Comparison of ENCODE assay signal across 18 cellular contexts in genomic region chr1:31214316-31215082, GRCh38. TPM values are rescaled to one million over a fixed set of nuclear protein-coding genes. Genes with fewer than 3 reads are reported as not detected.
DNase-seq lines count a peak whose midpoint lies in the region; ATAC-seq and TF ChIP-seq lines count a peak whose summit lies in the region.
"Had no signal": no experiment of that assay in that cellular context is flagged by ENCODE, and none has a peak within 500 bp of the region (broad histone marks: within the 10 kb centered on the region; RNA-seq: fewer than 3 reads in every experiment).

No MANE protein-coding gene starts in this region.

- ATAC-seq in HG03095 (IDR thresholded peaks at IDR 0.05; ENCODE audit: unreplicated experiment), result no peak
- ATAC-seq in natural killer cell treated with Interleukin-12 subunit alpha and Interleukin-12 subunit beta and Interleukin-15 and Interleukin-18, amount 100 ng/mL, for 72 hours, result no peak
- ATAC-seq: foreskin keratinocyte, left colon had no signal

- H3K23ac ChIP-seq in trophoblast cell (ENCODE audit: low read length), result no peak overlapping the region

- H3K79me1 ChIP-seq in trophoblast cell (ENCODE audit: low read length), result no peaks in the 10 kb centered on the region

- no peak overlapping the region for H2BK5ac ChIP-seq in trophoblast cell (ENCODE audit: low read depth, low read length, poor library complexity)

- DNase-seq in SK-N-SH (no peak), erythroblast (lab: John Stamatoyannopoulos, UW) (peak; percentile 13 to 24), trophoblast cell (peak; percentile 5 to 35)
- DNase-seq in activated T-cell treated with anti-CD3 and anti-CD28 coated beads, Interleukin-2, amount 50 U/mL, for 1 hour, result no peak
- no peak for DNase-seq in natural killer cell treated with Interleukin-12 subunit alpha and Interleukin-12 subunit beta and Interleukin-15 and Interleukin-18, amount 100 ng/mL, for 72 hours (ENCODE audit: low spot score)
- DNase-seq: activated gamma-delta T cell treated with Interleukin-2 at 50 U/mL for 16 hours, cerebellar nuclear complex, foreskin keratinocyte, GDM1, Kasumi-1, left colon, NCI-H748 treated with DMSO at 0.1 percent for 48 hours, spleen, testis had no signal

- H4K12ac ChIP-seq in trophoblast cell (ENCODE audit: low read depth, low read length), result no peak overlapping the region

- H3K4me1 ChIP-seq in HEK293 (ENCODE audit: control insufficient read depth, insufficient read depth, low read length) (no peaks in the 10 kb centered on the region), SK-N-SH (ENCODE audit: control insufficient read depth in 1 of 2, insufficient read depth in 2 of 2, low read depth in 1 of 2, low read length in 1 of 2) (peaks cover 0 to 35% of the 10 kb centered on the region in 2 experiments; a peak in 2 of 4 replicates), trophoblast cell (ENCODE audit: control insufficient read depth in 1 of 2, insufficient read depth in 2 of 2, low read length in 2 of 2) (peaks cover 6 to 9% of the 10 kb centered on the region in 2 experiments)
- H3K4me1 ChIP-seq: foreskin keratinocyte had no signal

- H3K27ac Mint-ChIP-seq in natural killer cell treated with Interleukin-12 subunit alpha and Interleukin-12 subunit beta and Interleukin-15 and Interleukin-18, amount 100 ng/mL, for 72 hours, result no peak overlapping the region
- H3K27ac Mint-ChIP-seq: mesothelial cell of epicardium had no signal

- no peak overlapping the region for H3K4me3 Mint-ChIP-seq in natural killer cell treated with Interleukin-12 subunit alpha and Interleukin-12 subunit beta and Interleukin-15 and Interleukin-18, amount 100 ng/mL, for 72 hours
- H3K4me3 Mint-ChIP-seq: mesothelial cell of epicardium had no signal

- no peaks in the 10 kb centered on the region for H3K9me3 Mint-ChIP-seq in natural killer cell treated with Interleukin-12 subunit alpha and Interleukin-12 subunit beta and Interleukin-15 and Interleukin-18, amount 100 ng/mL, for 72 hours
- H3K9me3 Mint-ChIP-seq: mesothelial cell of epicardium had no signal

- TF ChIP-seq EP300 in SK-N-SH (IDR thresholded peaks at IDR 0.05; ENCODE audit: borderline replicate concordance in 1 of 2, low read depth in 1 of 2, low read length in 1 of 2), result no peak

- no peak overlapping the region for H2AFZ ChIP-seq in SK-N-SH (ENCODE audit: low read depth)
- no peak overlapping the region for H2AFZ ChIP-seq in trophoblast cell (ENCODE audit: insufficient read depth, low read length, poor library complexity)
- H2AFZ ChIP-seq: GM23248 had no signal

- H3K27me3 Mint-ChIP-seq in natural killer cell treated with Interleukin-12 subunit alpha and Interleukin-12 subunit beta and Interleukin-15 and Interleukin-18, amount 100 ng/mL, for 72 hours, result peaks cover 3 to 7% of the 10 kb centered on the region in 2 donors

- no peaks in the 10 kb centered on the region for H3F3A ChIP-seq in SK-N-SH (replicated peaks; ENCODE audit: insufficient read depth)

- 60% methylated on average over 13 of the region's 13 CpGs for WGBS in SK-N-SH (ENCODE audit: low lambda C conversion rate)
- WGBS in trophoblast cell (ENCODE audit: extremely low coverage, insufficient coverage, insufficient read length), result no CpG with 5 or more reads among the region's 13 CpGs

- no peak overlapping the region for H3K14ac ChIP-seq in trophoblast cell (ENCODE audit: low read length)

- H4K20me1 ChIP-seq in SK-N-SH (ENCODE audit: insufficient read depth), result no peaks in the 10 kb centered on the region

- H3K9ac ChIP-seq in SK-N-SH (no peak overlapping the region), trophoblast cell (ENCODE audit: low read length) (no peak overlapping the region)
- H3K9ac ChIP-seq: GM23248 had no signal

- no peak overlapping the region for H3K4me3 ChIP-seq in HEK293 (ENCODE audit: low read depth, low read length)
- H3K4me3 ChIP-seq in SK-N-SH (ENCODE audit: low read depth in 2 of 2, low read length in 1 of 2), result no peak overlapping the region
- no peak overlapping the region for H3K4me3 ChIP-seq in trophoblast cell (ENCODE audit: low read depth, low read length)
- H3K4me3 ChIP-seq: GM23248, spleen, testis had no signal

- no peak overlapping the region for H2BK12ac ChIP-seq in trophoblast cell (ENCODE audit: low read length)

- H2AK5ac ChIP-seq in trophoblast cell (ENCODE audit: low read length), result no peak overlapping the region

- H3K36me3 Mint-ChIP-seq in natural killer cell treated with Interleukin-12 subunit alpha and Interleukin-12 subunit beta and Interleukin-15 and Interleukin-18, amount 100 ng/mL, for 72 hours, result no peaks in the 10 kb centered on the region
- H3K36me3 Mint-ChIP-seq: mesothelial cell of epicardium had no signal

- H3K4ac ChIP-seq in trophoblast cell (ENCODE audit: low read depth, low read length), result no peak overlapping the region

- no peaks in the 10 kb centered on the region for H3K79me2 ChIP-seq in SK-N-SH (ENCODE audit: insufficient read depth)
- no peaks in the 10 kb centered on the region for H3K79me2 ChIP-seq in trophoblast cell (ENCODE audit: control insufficient read depth, insufficient read depth, low read length, poor library complexity)

- H3K27me3 ChIP-seq in SK-N-SH (ENCODE audit: insufficient read depth), result no peaks in the 10 kb centered on the region
- no peaks in the 10 kb centered on the region for H3K27me3 ChIP-seq in trophoblast cell (ENCODE audit: insufficient read depth, low read length)
- H3K27me3 ChIP-seq: testis had no signal

- H4K8ac ChIP-seq in trophoblast cell (ENCODE audit: low read depth, low read length), result no peak overlapping the region

- H3K9me2 ChIP-seq in SK-N-SH, result no peaks in the 10 kb centered on the region

- H3K27ac ChIP-seq in HEK293 (ENCODE audit: extremely low read depth, low read depth, low read length), result no peak overlapping the region
- H3K27ac ChIP-seq in SK-N-SH (ENCODE audit: low read depth in 2 of 2, low read length in 1 of 2), result peak overlapping the region in 1 of 2 experiments; percentile 82; a peak in 2 of 4 replicates
- H3K27ac ChIP-seq in trophoblast cell (ENCODE audit: low read depth, low read length), result no peak overlapping the region
- H3K27ac ChIP-seq: foreskin keratinocyte, GM23248, spleen, testis had no signal

- no peak overlapping the region for H3K18ac ChIP-seq in trophoblast cell (ENCODE audit: low read length)

- no peaks in the 10 kb centered on the region for H3K4me1 Mint-ChIP-seq in natural killer cell treated with Interleukin-12 subunit alpha and Interleukin-12 subunit beta and Interleukin-15 and Interleukin-18, amount 100 ng/mL, for 72 hours (ENCODE audit: low read depth in 2 of 2)

- no peaks in the 10 kb centered on the region for H3K9me3 ChIP-seq in HEK293 (ENCODE audit: control insufficient read depth, insufficient read depth, low read depth, low read length)
- H3K9me3 ChIP-seq in SK-N-SH, result no peaks in the 10 kb centered on the region
- no peaks in the 10 kb centered on the region for H3K9me3 ChIP-seq in trophoblast cell (ENCODE audit: insufficient read depth, low read depth, low read length)
- H3K9me3 ChIP-seq: testis had no signal

- H4K91ac ChIP-seq in trophoblast cell (ENCODE audit: low read depth, low read length), result no peak overlapping the region

- CTCF ChIA-PET in HEK293 (lab: Yijun Ruan, JAX), result interaction anchor here (0.9 to 1.1 kb wide), 2 partner anchors 8 to 30 kb away, joined by 3 to 4 read pairs; no protein-coding TSS in a partner anchor
- CTCF ChIA-PET in SK-N-SH (lab: Yijun Ruan, JAX), result interaction anchor here (0.7 to 4.6 kb wide), 6 partner anchors 13 to 33 kb away, joined by 3 to 49 read pairs (median 5); no protein-coding TSS in a partner anchor

- no peaks in the 10 kb centered on the region for H3K36me3 ChIP-seq in HEK293 (ENCODE audit: control insufficient read depth in 2 of 2, insufficient read depth in 1 of 2, low read length in 2 of 2)
- no peaks in the 10 kb centered on the region for H3K36me3 ChIP-seq in SK-N-SH (replicated peaks in 1 of 2; ENCODE audit: control insufficient read depth in 1 of 2, insufficient read depth in 2 of 2, low read length in 1 of 2)
- no peaks in the 10 kb centered on the region for H3K36me3 ChIP-seq in trophoblast cell (ENCODE audit: control insufficient read depth in 1 of 2, insufficient read depth in 2 of 2, low read length in 2 of 2)
- H3K36me3 ChIP-seq: spleen had no signal

- no peak for TF ChIP-seq POLR2A in erythroblast (IDR thresholded peaks at IDR 0.05; ENCODE audit: low read length)

- H3K4me2 ChIP-seq in SK-N-SH (no peak overlapping the region), trophoblast cell (ENCODE audit: low read length) (no peak overlapping the region)

- TF ChIP-seq RAD21 in SK-N-SH (IDR thresholded peaks at IDR 0.05; ENCODE audit: low read length), result no peak

- TF ChIP-seq CTCF in HEK293 (tag by site-specific recombination; IDR thresholded peaks at IDR 0.05) (no peak), SK-N-SH (IDR thresholded peaks at IDR 0.05) (0 out of 2 replicates have a peak, but pooled peaks have one; percentile 14)

- no peak overlapping the region for H2BK120ac ChIP-seq in trophoblast cell (ENCODE audit: insufficient read depth, low read length, poor library complexity)

- POLR2A ChIA-PET in HEK293 (lab: Yijun Ruan, JAX), result no interaction called here
- POLR2A ChIA-PET in SK-N-SH (lab: Yijun Ruan, JAX), result interaction anchor here (0.8 kb wide), 1 partner anchor 42 kb away, joined by 3 read pairs; no protein-coding TSS in a partner anchor

TF ChIP-seq in HEK293, 187 proteins besides CTCF, POLR2A, EP300 and RAD21:
- TF ChIP-seq ZFHX2 (tag by site-specific recombination; conservative IDR thresholded peaks at IDR 0.05) (no peak), ZNF623 (tag by site-specific recombination; IDR thresholded peaks at IDR 0.05) (peak; percentile 89), ZNF664 (tag by site-specific recombination; IDR thresholded peaks at IDR 0.05) (peak; percentile 36; the same call in 1 of the 2 replicates)

TF ChIP-seq in SK-N-SH, 30 proteins besides CTCF, POLR2A, EP300 and RAD21 (continues in another document):
- TF ChIP-seq IRF3 (IDR thresholded peaks at IDR 0.05; ENCODE audit: low read depth, low read length), result no peak
- TF ChIP-seq SIN3A (IDR thresholded peaks at IDR 0.05; ENCODE audit: borderline replicate concordance, low read depth, low read length), result no peak

RNA-seq across cellular contexts. Expression of gene NKAIN1, which starts 25.2 kb away (rescaled TPM):
- polyA plus RNA-seq in SK-N-SH (2012; rRNA removed), result 0.54 and 0.96 TPM in 2 replicates
- 0.58 and 1.3 TPM in 2 replicates for polyA plus RNA-seq in SK-N-SH (2012; cell fraction: cytosol; rRNA removed)
- polyA plus RNA-seq in SK-N-SH (2012; cell fraction: nucleus; rRNA removed), result 0.22 and 0.32 TPM in 2 replicates
- 2.0 and 2.1 TPM in 2 replicates for polyA plus RNA-seq in trophoblast cell (2013)
- not detected for total RNA-seq in natural killer cell treated with Interleukin-12 subunit alpha and Interleukin-12 subunit beta and Interleukin-15 and Interleukin-18, amount 100 ng/mL, for 72 hours
- total RNA-seq: foreskin keratinocyte, spleen had no signal
- polyA plus RNA-seq: foreskin keratinocyte, GM23248 had no signal

Comparison
In these comparisons a context has a peak if more than half of its experiments do, and no peak if none do; other contexts are left out.
1. DNase-seq: peak in erythroblast (2 of 2) and trophoblast cell (2 of 2); none in SK-N-SH (single experiment), activated T-cell treated with anti-CD3 and anti-CD28 coated beads, Interleukin-2, amount 50 U/mL, for 1 hour (single experiment) and natural killer cell treated with Interleukin-12 subunit alpha and Interleukin-12 subunit beta and Interleukin-15 and Interleukin-18, amount 100 ng/mL, for 72 hours (single experiment).
2. Of the 4 proteins assayed by ChIP-seq in both HEK293 and SK-N-SH: peak only in HEK293: none; only in SK-N-SH: CTCF; in both: none; in neither: 3.